In genomic region chr3:179734497-179735281, GRCh38 we compare ENCODE assay signal across 1 cellular context.
TF ChIP-seq lines count a peak whose summit lies in the region.

No MANE protein-coding gene starts in this region.

TF ChIP-seq in HepG2, 621 proteins besides CTCF, POLR2A, EP300 and RAD21 (continued from another document and continues in another):
- TF ChIP-seq ZBTB14 (CRISPR knock-in tag; IDR thresholded peaks at IDR 0.05) (no peak), STAG1 (CRISPR knock-in tag; IDR thresholded peaks at IDR 0.05) (no peak), NR2F6 (IDR thresholded peaks at IDR 0.05) (peak; percentile 90), NR2F6 (CRISPR knock-in tag; IDR thresholded peaks at IDR 0.05) (peak; percentile 95), ZNF552 (CRISPR knock-in tag; IDR thresholded peaks at IDR 0.05; ENCODE audit: borderline replicate concordance) (no peak), KLF6 (CRISPR knock-in tag; IDR thresholded peaks at IDR 0.05) (no peak), NFKB2 (CRISPR knock-in tag; IDR thresholded peaks at IDR 0.05; ENCODE audit: borderline replicate concordance) (no peak), ZNF879 (CRISPR knock-in tag; IDR thresholded peaks at IDR 0.05) (no peak), ARHGAP35 (CRISPR knock-in tag; IDR thresholded peaks at IDR 0.05; ENCODE audit: borderline replicate concordance) (no peak), RCOR2 (CRISPR knock-in tag; IDR thresholded peaks at IDR 0.05) (peak; percentile 57; the same call in 1 of the 2 replicates), ZSCAN20 (CRISPR knock-in tag; IDR thresholded peaks at IDR 0.05; ENCODE audit: borderline replicate concordance) (no peak), GRHL1 (CRISPR knock-in tag; conservative IDR thresholded peaks at IDR 0.05) (no peak), ZNF644 (CRISPR knock-in tag; IDR thresholded peaks at IDR 0.05; ENCODE audit: low read depth) (0 out of 2 replicates have a peak, but pooled peaks have one; percentile 7), ZNF562 (CRISPR knock-in tag; IDR thresholded peaks at IDR 0.05; ENCODE audit: borderline replicate concordance) (no peak), ZNF788 (CRISPR knock-in tag; IDR thresholded peaks at IDR 0.05; ENCODE audit: borderline replicate concordance) (no peak), CCAR2 (optimal IDR thresholded peaks at IDR 0.05; ENCODE audit: low read depth, low read length) (no peak), NFIB (CRISPR knock-in tag; IDR thresholded peaks at IDR 0.05; ENCODE audit: borderline replicate concordance) (no peak), TAF1 (CRISPR knock-in tag; IDR thresholded peaks at IDR 0.05) (no peak), HES4 (CRISPR knock-in tag; IDR thresholded peaks at IDR 0.05; ENCODE audit: borderline replicate concordance) (no peak), CBX5 (CRISPR knock-in tag; IDR thresholded peaks at IDR 0.05; ENCODE audit: borderline replicate concordance) (no peak), MTF1 (CRISPR knock-in tag; IDR thresholded peaks at IDR 0.05) (no peak), TEAD2 (CRISPR knock-in tag; IDR thresholded peaks at IDR 0.05) (no peak), ZNF672 (CRISPR knock-in tag; IDR thresholded peaks at IDR 0.05) (no peak), KAT8 (CRISPR knock-in tag; IDR thresholded peaks at IDR 0.05) (0 out of 2 replicates have a peak, but pooled peaks have one; percentile 38), SOX13 (IDR thresholded peaks at IDR 0.05) (no peak; the same call in 1 of the 2 replicates), SOX13 (CRISPR knock-in tag; conservative IDR thresholded peaks at IDR 0.05 in 1 of 2, IDR thresholded peaks at IDR 0.05 in 1 of 2) (peak in 1 of 2 experiments; percentile 90; a peak in 2 of 4 replicates), ZNF768 (CRISPR knock-in tag; IDR thresholded peaks at IDR 0.05) (no peak), ZNF652 (CRISPR knock-in tag; IDR thresholded peaks at IDR 0.05; ENCODE audit: borderline replicate concordance, low read depth) (peak; percentile 54; the same call in 1 of the 2 replicates), U2AF2 (IDR thresholded peaks at IDR 0.05; ENCODE audit: low read depth, low read length) (no peak), DR1 (CRISPR knock-in tag; IDR thresholded peaks at IDR 0.05) (no peak), ZNF709 (CRISPR knock-in tag; IDR thresholded peaks at IDR 0.05) (no peak), ZZZ3 (CRISPR knock-in tag; IDR thresholded peaks at IDR 0.05; ENCODE audit: borderline replicate concordance) (no peak), TEF (CRISPR knock-in tag; IDR thresholded peaks at IDR 0.05) (no peak), ZNF776 (CRISPR knock-in tag; IDR thresholded peaks at IDR 0.05) (no peak), ZNF234 (CRISPR knock-in tag; conservative IDR thresholded peaks at IDR 0.05) (no peak), ZNF460 (CRISPR knock-in tag; IDR thresholded peaks at IDR 0.05; ENCODE audit: borderline replicate concordance) (no peak), UBTF (CRISPR knock-in tag; IDR thresholded peaks at IDR 0.05) (no peak), TP53 (CRISPR knock-in tag; conservative IDR thresholded peaks at IDR 0.05) (no peak)
- TF ChIP-seq, protein P1, sequence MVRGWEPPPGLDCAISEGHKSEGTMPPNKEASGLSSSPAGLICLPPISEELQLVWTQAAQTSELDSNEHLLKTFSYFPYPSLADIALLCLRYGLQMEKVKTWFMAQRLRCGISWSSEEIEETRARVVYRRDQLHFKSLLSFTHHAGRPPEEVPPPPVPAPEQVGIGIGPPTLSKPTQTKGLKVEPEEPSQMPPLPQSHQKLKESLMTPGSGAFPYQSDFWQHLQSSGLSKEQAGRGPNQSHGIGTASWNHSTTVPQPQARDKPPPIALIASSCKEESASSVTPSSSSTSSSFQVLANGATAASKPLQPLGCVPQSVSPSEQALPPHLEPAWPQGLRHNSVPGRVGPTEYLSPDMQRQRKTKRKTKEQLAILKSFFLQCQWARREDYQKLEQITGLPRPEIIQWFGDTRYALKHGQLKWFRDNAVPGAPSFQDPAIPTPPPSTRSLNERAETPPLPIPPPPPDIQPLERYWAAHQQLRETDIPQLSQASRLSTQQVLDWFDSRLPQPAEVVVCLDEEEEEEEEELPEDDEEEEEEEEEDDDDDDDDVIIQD (CRISPR knock-in tag; IDR thresholded peaks at IDR 0.05; ENCODE audit: low read depth), result peak; percentile 83
- TF ChIP-seq, protein P2, sequence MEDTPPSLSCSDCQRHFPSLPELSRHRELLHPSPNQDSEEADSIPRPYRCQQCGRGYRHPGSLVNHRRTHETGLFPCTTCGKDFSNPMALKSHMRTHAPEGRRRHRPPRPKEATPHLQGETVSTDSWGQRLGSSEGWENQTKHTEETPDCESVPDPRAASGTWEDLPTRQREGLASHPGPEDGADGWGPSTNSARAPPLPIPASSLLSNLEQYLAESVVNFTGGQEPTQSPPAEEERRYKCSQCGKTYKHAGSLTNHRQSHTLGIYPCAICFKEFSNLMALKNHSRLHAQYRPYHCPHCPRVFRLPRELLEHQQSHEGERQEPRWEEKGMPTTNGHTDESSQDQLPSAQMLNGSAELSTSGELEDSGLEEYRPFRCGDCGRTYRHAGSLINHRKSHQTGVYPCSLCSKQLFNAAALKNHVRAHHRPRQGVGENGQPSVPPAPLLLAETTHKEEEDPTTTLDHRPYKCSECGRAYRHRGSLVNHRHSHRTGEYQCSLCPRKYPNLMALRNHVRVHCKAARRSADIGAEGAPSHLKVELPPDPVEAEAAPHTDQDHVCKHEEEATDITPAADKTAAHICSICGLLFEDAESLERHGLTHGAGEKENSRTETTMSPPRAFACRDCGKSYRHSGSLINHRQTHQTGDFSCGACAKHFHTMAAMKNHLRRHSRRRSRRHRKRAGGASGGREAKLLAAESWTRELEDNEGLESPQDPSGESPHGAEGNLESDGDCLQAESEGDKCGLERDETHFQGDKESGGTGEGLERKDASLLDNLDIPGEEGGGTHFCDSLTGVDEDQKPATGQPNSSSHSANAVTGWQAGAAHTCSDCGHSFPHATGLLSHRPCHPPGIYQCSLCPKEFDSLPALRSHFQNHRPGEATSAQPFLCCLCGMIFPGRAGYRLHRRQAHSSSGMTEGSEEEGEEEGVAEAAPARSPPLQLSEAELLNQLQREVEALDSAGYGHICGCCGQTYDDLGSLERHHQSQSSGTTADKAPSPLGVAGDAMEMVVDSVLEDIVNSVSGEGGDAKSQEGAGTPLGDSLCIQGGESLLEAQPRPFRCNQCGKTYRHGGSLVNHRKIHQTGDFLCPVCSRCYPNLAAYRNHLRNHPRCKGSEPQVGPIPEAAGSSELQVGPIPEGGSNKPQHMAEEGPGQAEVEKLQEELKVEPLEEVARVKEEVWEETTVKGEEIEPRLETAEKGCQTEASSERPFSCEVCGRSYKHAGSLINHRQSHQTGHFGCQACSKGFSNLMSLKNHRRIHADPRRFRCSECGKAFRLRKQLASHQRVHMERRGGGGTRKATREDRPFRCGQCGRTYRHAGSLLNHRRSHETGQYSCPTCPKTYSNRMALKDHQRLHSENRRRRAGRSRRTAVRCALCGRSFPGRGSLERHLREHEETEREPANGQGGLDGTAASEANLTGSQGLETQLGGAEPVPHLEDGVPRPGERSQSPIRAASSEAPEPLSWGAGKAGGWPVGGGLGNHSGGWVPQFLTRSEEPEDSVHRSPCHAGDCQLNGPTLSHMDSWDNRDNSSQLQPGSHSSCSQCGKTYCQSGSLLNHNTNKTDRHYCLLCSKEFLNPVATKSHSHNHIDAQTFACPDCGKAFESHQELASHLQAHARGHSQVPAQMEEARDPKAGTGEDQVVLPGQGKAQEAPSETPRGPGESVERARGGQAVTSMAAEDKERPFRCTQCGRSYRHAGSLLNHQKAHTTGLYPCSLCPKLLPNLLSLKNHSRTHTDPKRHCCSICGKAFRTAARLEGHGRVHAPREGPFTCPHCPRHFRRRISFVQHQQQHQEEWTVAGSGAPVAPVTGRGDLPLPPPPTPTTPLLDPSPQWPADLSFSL (CRISPR knock-in tag; IDR thresholded peaks at IDR 0.05), result no peak
- TF ChIP-seq, protein P3, sequence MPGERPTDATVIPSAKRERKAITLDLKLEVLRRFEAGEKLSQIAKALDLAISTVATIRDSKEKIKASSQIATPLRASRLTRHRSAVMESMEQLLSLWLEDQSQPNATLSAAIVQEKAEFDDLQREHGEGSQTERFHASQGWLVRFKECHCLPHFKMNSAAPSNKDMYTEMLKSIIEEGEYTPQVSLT (CRISPR knock-in tag; IDR thresholded peaks at IDR 0.05; ENCODE audit: borderline replicate concordance, low read depth), result no peak
- TF ChIP-seq, protein P4, sequence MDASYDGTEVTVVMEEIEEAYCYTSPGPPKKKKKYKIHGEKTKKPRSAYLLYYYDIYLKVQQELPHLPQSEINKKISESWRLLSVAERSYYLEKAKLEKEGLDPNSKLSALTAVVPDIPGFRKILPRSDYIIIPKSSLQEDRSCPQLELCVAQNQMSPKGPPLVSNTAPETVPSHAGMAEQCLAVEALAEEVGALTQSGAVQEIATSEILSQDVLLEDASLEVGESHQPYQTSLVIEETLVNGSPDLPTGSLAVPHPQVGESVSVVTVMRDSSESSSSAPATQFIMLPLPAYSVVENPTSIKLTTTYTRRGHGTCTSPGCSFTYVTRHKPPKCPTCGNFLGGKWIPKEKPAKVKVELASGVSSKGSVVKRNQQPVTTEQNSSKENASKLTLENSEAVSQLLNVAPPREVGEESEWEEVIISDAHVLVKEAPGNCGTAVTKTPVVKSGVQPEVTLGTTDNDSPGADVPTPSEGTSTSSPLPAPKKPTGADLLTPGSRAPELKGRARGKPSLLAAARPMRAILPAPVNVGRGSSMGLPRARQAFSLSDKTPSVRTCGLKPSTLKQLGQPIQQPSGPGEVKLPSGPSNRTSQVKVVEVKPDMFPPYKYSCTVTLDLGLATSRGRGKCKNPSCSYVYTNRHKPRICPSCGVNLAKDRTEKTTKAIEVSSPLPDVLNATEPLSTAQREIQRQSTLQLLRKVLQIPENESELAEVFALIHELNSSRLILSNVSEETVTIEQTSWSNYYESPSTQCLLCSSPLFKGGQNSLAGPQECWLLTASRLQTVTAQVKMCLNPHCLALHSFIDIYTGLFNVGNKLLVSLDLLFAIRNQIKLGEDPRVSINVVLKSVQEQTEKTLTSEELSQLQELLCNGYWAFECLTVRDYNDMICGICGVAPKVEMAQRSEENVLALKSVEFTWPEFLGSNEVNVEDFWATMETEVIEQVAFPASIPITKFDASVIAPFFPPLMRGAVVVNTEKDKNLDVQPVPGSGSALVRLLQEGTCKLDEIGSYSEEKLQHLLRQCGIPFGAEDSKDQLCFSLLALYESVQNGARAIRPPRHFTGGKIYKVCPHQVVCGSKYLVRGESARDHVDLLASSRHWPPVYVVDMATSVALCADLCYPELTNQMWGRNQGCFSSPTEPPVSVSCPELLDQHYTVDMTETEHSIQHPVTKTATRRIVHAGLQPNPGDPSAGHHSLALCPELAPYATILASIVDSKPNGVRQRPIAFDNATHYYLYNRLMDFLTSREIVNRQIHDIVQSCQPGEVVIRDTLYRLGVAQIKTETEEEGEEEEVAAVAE (CRISPR knock-in tag; IDR thresholded peaks at IDR 0.05; ENCODE audit: borderline replicate concordance), result no peak
- TF ChIP-seq, protein P5, sequence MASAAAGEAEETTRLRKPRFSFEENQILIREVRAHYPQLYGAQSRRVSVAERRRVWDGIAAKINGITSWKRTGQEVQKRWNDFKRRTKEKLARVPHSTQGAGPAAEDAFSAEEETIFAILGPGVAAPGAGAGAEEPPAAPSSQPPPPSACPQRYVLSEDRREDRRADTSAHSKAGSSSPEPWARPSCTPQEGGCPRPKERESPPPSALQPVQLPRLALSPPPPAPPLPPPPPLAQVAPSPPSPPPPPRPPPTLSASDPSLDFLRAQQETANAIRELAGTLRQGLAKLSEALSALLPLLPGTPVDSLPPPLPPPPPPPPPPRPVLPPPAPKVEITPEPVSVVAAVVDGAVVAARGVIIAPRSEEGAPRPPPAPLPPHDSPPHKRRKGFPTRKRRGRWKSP (CRISPR knock-in tag; IDR thresholded peaks at IDR 0.05), result peak; percentile 34; the same call in 1 of the 2 replicates
